24 cellular contexts compared by ENCODE assay signal in genomic region chr5:65854931-65855330, GRCh38.
"Had no signal": no experiment of that assay in that cellular context is flagged by ENCODE, and none has a peak within 500 bp of the region (broad histone marks: within the 10 kb centered on the region; RNA-seq: fewer than 3 reads in every experiment).

No MANE protein-coding gene starts in this region.

- H3K36me3 ChIP-seq: cardiac muscle cell, gastroesophageal sphincter, sigmoid colon, thoracic aorta, upper lobe of left lung had no signal

- DNase-seq: activated CD4-positive, alpha-beta memory T cell treated with anti-CD3 and anti-CD28 coated beads for 36 hours; activated CD4-positive, alpha-beta T cell treated with anti-CD3 and anti-CD28 coated beads for 48 hours; activated naive CD4-positive, alpha-beta T cell treated with Interleukin-2 at 50 U/mL for 16 hours; activated naive CD8-positive, alpha-beta T cell treated with anti-CD3 and anti-CD28 coated beads for 36 hours; activated T-cell treated with anti-CD3 and anti-CD28 coated beads, Interleukin-2, amount 50 U/mL, for 48 hours; amygdala; cortex of kidney; head of caudate nucleus; left colon; mesendoderm; mucosa of descending colon; occipital lobe; posterior cingulate gyrus; sigmoid colon; stimulated activated CD4-positive, alpha-beta T cell treated with anti-CD3 and anti-CD28 coated beads, Interleukin-2, amount 100 ng/mL, for 48 hours; stimulated activated CD8-positive, alpha-beta memory T cell treated with anti-CD3 and anti-CD28 coated beads, Interleukin-4, amount 100 ng/mL, for 48 hours; stimulated activated naive CD4-positive, alpha-beta T cell; SW 1271; T-helper 17 cell; upper lobe of left lung had no signal

- H3K4me3 ChIP-seq: cardiac muscle cell, gastroesophageal sphincter, mucosa of descending colon, sigmoid colon, thoracic aorta, upper lobe of left lung had no signal

- H3K9me3 ChIP-seq: gastroesophageal sphincter, mucosa of descending colon, sigmoid colon, thoracic aorta, upper lobe of left lung had no signal

- H3K27ac ChIP-seq: cardiac muscle cell, epithelial cell of prostate, gastroesophageal sphincter, sigmoid colon, thoracic aorta, upper lobe of left lung had no signal

- ATAC-seq: gastroesophageal sphincter, left colon, mucosa of descending colon, T-helper 17 cell had no signal

- H3K27me3 ChIP-seq: cardiac muscle cell, gastroesophageal sphincter, sigmoid colon, upper lobe of left lung had no signal

- H3K4me1 ChIP-seq: gastroesophageal sphincter, sigmoid colon had no signal
